ENCODE assay signal across 1 cellular context in the genomic region with DNA sequence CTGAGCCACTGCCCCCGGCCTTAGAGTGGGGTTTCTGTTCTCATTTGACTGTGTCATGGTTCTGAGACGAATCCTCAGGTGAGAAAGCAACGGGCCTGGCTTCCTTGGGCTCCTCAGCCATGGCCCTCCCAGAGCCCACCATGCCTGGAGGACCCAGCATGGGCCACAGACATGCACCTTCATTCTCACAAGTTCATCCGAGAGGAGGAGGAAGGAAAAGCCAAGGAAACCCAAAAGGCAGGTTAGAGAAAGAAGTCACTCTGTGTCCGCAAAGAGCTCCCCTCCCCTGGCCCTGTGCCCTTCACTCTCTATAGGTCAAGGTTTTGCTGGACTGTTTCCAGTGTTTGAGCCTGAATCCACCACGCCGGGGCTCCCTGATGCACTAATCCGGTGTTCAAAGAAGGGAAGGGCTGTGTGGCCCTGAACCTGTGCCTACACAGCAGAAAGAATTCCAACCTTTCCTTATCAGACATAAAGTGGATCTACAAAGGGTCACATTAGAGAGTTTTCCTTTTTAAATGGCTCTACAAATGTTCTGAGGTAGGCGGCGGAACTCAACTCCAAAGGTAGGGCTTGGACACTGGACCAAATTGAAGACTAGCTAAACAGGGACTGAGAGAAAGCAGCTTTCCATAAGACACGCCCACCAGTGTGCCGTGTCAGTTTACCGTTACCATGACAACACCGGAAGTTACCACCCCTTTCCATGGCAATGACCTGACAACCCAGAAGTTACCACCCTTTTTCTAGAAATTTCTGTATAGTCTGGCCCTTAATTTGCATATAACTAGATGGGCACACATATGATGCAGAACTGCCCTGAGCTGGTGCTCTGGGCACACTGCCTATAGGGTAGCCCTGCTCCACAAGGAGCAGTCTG.
TF ChIP-seq lines count a peak whose summit lies in the region.

No MANE protein-coding gene starts in this region.

TF ChIP-seq in K562, 482 proteins besides CTCF, POLR2A, EP300 and RAD21 (continues in another document):
- TF ChIP-seq, protein P1, sequence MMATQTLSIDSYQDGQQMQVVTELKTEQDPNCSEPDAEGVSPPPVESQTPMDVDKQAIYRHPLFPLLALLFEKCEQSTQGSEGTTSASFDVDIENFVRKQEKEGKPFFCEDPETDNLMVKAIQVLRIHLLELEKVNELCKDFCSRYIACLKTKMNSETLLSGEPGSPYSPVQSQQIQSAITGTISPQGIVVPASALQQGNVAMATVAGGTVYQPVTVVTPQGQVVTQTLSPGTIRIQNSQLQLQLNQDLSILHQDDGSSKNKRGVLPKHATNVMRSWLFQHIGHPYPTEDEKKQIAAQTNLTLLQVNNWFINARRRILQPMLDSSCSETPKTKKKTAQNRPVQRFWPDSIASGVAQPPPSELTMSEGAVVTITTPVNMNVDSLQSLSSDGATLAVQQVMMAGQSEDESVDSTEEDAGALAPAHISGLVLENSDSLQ (IDR thresholded peaks at IDR 0.05), result peak; percentile 97
- TF ChIP-seq, protein P2, sequence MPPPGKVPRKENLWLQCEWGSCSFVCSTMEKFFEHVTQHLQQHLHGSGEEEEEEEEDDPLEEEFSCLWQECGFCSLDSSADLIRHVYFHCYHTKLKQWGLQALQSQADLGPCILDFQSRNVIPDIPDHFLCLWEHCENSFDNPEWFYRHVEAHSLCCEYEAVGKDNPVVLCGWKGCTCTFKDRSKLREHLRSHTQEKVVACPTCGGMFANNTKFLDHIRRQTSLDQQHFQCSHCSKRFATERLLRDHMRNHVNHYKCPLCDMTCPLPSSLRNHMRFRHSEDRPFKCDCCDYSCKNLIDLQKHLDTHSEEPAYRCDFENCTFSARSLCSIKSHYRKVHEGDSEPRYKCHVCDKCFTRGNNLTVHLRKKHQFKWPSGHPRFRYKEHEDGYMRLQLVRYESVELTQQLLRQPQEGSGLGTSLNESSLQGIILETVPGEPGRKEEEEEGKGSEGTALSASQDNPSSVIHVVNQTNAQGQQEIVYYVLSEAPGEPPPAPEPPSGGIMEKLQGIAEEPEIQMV (tag; conservative IDR thresholded peaks at IDR 0.05; ENCODE audit: low read depth), result peak; percentile 98
- peak in 1 of 2 experiments; percentile 98; a peak in 2 of 4 replicates for TF ChIP-seq CSDE1 (IDR thresholded peaks at IDR 0.05)
- TF ChIP-seq NFYB (IDR thresholded peaks at IDR 0.05; ENCODE audit: extremely low read depth, insufficient read length), result no peak
- TF ChIP-seq MEIS2 (IDR thresholded peaks at IDR 0.05; ENCODE audit: partially characterized antibody), result peak; percentile 14
- peak; percentile 89 for TF ChIP-seq FOXJ2 (tag; IDR thresholded peaks at IDR 0.05)
- 0 out of 2 replicates have a peak, but pooled peaks have one; percentile 8 for TF ChIP-seq ESRRA (IDR thresholded peaks at IDR 0.05; ENCODE audit: borderline replicate concordance, low read depth)
- peak; percentile 75; the same call in 1 of the 2 replicates for TF ChIP-seq GABPB1 (CRISPR knock-in tag; IDR thresholded peaks at IDR 0.05)
- peak; percentile 60; the same call in 1 of the 2 replicates for TF ChIP-seq NR2C1 (IDR thresholded peaks at IDR 0.05)
- peak; percentile 58 for TF ChIP-seq NR2C1 (tag; IDR thresholded peaks at IDR 0.05)
- TF ChIP-seq SRF (CRISPR knock-in tag; IDR thresholded peaks at IDR 0.05), result 0 out of 4 replicates have a peak, but pooled peaks of 1 of the 2 experiments have one; percentile 52
- TF ChIP-seq, protein P3, sequence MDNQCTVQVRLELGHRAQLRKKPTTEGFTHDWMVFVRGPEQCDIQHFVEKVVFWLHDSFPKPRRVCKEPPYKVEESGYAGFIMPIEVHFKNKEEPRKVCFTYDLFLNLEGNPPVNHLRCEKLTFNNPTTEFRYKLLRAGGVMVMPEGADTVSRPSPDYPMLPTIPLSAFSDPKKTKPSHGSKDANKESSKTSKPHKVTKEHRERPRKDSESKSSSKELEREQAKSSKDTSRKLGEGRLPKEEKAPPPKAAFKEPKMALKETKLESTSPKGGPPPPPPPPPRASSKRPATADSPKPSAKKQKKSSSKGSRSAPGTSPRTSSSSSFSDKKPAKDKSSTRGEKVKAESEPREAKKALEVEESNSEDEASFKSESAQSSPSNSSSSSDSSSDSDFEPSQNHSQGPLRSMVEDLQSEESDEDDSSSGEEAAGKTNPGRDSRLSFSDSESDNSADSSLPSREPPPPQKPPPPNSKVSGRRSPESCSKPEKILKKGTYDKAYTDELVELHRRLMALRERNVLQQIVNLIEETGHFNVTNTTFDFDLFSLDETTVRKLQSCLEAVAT (IDR thresholded peaks at IDR 0.05), result 0 out of 4 replicates have a peak, but pooled peaks of 1 of the 2 experiments have one; percentile 15
- TF ChIP-seq, protein P4, sequence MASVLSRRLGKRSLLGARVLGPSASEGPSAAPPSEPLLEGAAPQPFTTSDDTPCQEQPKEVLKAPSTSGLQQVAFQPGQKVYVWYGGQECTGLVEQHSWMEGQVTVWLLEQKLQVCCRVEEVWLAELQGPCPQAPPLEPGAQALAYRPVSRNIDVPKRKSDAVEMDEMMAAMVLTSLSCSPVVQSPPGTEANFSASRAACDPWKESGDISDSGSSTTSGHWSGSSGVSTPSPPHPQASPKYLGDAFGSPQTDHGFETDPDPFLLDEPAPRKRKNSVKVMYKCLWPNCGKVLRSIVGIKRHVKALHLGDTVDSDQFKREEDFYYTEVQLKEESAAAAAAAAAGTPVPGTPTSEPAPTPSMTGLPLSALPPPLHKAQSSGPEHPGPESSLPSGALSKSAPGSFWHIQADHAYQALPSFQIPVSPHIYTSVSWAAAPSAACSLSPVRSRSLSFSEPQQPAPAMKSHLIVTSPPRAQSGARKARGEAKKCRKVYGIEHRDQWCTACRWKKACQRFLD (CRISPR knock-in tag; IDR thresholded peaks at IDR 0.05), result 0 out of 2 replicates have a peak, but pooled peaks have one; percentile 31
- TF ChIP-seq GABPA (tag; conservative IDR thresholded peaks at IDR 0.05; ENCODE audit: low read depth), result peak; percentile 84
- no peak for TF ChIP-seq ATF1 (CRISPR knock-in tag; IDR thresholded peaks at IDR 0.05)
- TF ChIP-seq ATF1 (tag; IDR thresholded peaks at IDR 0.05), result peak; percentile 24; the same call in 1 of the 2 replicates
- TF ChIP-seq NR2C2 (CRISPR knock-in tag; IDR thresholded peaks at IDR 0.05), result no peak
- peak; percentile 83 for TF ChIP-seq NR2C2 (tag; IDR thresholded peaks at IDR 0.05)
- no peak for TF ChIP-seq TAF1 (IDR thresholded peaks at IDR 0.05; ENCODE audit: control insufficient read depth, extremely low read depth, insufficient read depth, low read length, severe bottlenecking)
- TF ChIP-seq SMARCB1 (IDR thresholded peaks at IDR 0.05; ENCODE audit: insufficient read length, low read depth), result no peak
- peak; percentile 93 for TF ChIP-seq CC2D1A (IDR thresholded peaks at IDR 0.05)
- TF ChIP-seq, protein P5, sequence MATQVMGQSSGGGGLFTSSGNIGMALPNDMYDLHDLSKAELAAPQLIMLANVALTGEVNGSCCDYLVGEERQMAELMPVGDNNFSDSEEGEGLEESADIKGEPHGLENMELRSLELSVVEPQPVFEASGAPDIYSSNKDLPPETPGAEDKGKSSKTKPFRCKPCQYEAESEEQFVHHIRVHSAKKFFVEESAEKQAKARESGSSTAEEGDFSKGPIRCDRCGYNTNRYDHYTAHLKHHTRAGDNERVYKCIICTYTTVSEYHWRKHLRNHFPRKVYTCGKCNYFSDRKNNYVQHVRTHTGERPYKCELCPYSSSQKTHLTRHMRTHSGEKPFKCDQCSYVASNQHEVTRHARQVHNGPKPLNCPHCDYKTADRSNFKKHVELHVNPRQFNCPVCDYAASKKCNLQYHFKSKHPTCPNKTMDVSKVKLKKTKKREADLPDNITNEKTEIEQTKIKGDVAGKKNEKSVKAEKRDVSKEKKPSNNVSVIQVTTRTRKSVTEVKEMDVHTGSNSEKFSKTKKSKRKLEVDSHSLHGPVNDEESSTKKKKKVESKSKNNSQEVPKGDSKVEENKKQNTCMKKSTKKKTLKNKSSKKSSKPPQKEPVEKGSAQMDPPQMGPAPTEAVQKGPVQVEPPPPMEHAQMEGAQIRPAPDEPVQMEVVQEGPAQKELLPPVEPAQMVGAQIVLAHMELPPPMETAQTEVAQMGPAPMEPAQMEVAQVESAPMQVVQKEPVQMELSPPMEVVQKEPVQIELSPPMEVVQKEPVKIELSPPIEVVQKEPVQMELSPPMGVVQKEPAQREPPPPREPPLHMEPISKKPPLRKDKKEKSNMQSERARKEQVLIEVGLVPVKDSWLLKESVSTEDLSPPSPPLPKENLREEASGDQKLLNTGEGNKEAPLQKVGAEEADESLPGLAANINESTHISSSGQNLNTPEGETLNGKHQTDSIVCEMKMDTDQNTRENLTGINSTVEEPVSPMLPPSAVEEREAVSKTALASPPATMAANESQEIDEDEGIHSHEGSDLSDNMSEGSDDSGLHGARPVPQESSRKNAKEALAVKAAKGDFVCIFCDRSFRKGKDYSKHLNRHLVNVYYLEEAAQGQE (CRISPR knock-in tag; IDR thresholded peaks at IDR 0.05; ENCODE audit: low read depth), result no peak
- TF ChIP-seq, protein P6, sequence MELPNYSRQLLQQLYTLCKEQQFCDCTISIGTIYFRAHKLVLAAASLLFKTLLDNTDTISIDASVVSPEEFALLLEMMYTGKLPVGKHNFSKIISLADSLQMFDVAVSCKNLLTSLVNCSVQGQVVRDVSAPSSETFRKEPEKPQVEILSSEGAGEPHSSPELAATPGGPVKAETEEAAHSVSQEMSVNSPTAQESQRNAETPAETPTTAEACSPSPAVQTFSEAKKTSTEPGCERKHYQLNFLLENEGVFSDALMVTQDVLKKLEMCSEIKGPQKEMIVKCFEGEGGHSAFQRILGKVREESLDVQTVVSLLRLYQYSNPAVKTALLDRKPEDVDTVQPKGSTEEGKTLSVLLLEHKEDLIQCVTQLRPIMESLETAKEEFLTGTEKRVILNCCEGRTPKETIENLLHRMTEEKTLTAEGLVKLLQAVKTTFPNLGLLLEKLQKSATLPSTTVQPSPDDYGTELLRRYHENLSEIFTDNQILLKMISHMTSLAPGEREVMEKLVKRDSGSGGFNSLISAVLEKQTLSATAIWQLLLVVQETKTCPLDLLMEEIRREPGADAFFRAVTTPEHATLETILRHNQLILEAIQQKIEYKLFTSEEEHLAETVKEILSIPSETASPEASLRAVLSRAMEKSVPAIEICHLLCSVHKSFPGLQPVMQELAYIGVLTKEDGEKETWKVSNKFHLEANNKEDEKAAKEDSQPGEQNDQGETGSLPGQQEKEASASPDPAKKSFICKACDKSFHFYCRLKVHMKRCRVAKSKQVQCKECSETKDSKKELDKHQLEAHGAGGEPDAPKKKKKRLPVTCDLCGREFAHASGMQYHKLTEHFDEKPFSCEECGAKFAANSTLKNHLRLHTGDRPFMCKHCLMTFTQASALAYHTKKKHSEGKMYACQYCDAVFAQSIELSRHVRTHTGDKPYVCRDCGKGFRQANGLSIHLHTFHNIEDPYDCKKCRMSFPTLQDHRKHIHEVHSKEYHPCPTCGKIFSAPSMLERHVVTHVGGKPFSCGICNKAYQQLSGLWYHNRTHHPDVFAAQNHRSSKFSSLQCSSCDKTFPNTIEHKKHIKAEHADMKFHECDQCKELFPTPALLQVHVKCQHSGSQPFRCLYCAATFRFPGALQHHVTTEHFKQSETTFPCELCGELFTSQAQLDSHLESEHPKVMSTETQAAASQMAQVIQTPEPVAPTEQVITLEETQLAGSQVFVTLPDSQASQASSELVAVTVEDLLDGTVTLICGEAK (IDR thresholded peaks at IDR 0.05), result peak; percentile 78
- TF ChIP-seq, protein P6 (CRISPR knock-in tag; IDR thresholded peaks at IDR 0.05), result no peak
- TF ChIP-seq ETV1 (tag; conservative IDR thresholded peaks at IDR 0.05; ENCODE audit: low read depth), result peak; percentile 86
- TF ChIP-seq, protein P7, sequence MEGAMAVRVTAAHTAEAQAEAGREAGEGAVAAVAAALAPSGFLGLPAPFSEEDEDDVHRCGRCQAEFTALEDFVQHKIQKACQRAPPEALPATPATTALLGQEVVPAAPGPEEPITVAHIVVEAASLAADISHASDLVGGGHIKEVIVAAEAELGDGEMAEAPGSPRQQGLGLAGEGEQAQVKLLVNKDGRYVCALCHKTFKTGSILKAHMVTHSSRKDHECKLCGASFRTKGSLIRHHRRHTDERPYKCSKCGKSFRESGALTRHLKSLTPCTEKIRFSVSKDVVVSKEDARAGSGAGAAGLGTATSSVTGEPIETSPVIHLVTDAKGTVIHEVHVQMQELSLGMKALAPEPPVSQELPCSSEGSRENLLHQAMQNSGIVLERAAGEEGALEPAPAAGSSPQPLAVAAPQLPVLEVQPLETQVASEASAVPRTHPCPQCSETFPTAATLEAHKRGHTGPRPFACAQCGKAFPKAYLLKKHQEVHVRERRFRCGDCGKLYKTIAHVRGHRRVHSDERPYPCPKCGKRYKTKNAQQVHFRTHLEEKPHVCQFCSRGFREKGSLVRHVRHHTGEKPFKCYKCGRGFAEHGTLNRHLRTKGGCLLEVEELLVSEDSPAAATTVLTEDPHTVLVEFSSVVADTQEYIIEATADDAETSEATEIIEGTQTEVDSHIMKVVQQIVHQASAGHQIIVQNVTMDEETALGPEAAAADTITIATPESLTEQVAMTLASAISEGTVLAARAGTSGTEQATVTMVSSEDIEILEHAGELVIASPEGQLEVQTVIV (CRISPR knock-in tag; IDR thresholded peaks at IDR 0.05; ENCODE audit: borderline replicate concordance), result no peak
- TF ChIP-seq ZEB2 (IDR thresholded peaks at IDR 0.05), result 0 out of 2 replicates have a peak, but pooled peaks have one; percentile 16
- peak; percentile 97 for TF ChIP-seq BMI1 (IDR thresholded peaks at IDR 0.05; ENCODE audit: low read length)
- peak; percentile 82; the same call in 1 of the 2 replicates for TF ChIP-seq EHMT2 (IDR thresholded peaks at IDR 0.05)
- TF ChIP-seq, protein P8, sequence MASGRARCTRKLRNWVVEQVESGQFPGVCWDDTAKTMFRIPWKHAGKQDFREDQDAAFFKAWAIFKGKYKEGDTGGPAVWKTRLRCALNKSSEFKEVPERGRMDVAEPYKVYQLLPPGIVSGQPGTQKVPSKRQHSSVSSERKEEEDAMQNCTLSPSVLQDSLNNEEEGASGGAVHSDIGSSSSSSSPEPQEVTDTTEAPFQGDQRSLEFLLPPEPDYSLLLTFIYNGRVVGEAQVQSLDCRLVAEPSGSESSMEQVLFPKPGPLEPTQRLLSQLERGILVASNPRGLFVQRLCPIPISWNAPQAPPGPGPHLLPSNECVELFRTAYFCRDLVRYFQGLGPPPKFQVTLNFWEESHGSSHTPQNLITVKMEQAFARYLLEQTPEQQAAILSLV (tag; IDR thresholded peaks at IDR 0.05), result no peak
